20 cellular contexts compared by ENCODE assay signal in genomic region chr1:87790756-87791155, GRCh38.
"Had no signal": no experiment of that assay in that cellular context is flagged by ENCODE, and none has a peak within 500 bp of the region (broad histone marks: within the 10 kb centered on the region; RNA-seq: fewer than 3 reads in every experiment).

No MANE protein-coding gene starts in this region.

- H3K36me3 ChIP-seq: colonic mucosa, esophagus muscularis mucosa, gastrocnemius medialis, heart right ventricle, left lung, lower lobe of right lung had no signal

- H3K27ac ChIP-seq: colonic mucosa, esophagus muscularis mucosa, gastrocnemius medialis, heart right ventricle, left lung, lower lobe of right lung had no signal

- H3K4me1 ChIP-seq: gastrocnemius medialis, heart right ventricle, left lung had no signal

- H3K9me3 ChIP-seq: colonic mucosa, esophagus muscularis mucosa, gastrocnemius medialis, heart right ventricle, left lung, lower lobe of right lung, mucosa of descending colon had no signal

- DNase-seq: colonic mucosa; cortex of kidney; effector CD8-positive, alpha-beta T cell; effector memory CD8-positive, alpha-beta T cell; endodermal cell; foreskin fibroblast; foreskin melanocyte; gastrocnemius medialis; glutamatergic neuron; head of caudate nucleus; heart right ventricle; hippocampal formation; left cardiac atrium; left lung; left ventricle myocardium superior; lower lobe of right lung; mesenchymal stem cell; mucosa of descending colon; naive B cell had no signal

- H3K4me3 ChIP-seq: colonic mucosa, esophagus muscularis mucosa, gastrocnemius medialis, heart right ventricle, left lung, lower lobe of right lung, mucosa of descending colon had no signal
